Comparison of ENCODE assay signal across 9 cellular contexts in genomic region chr1:196309386-196309785, GRCh38.
DNase-seq lines count a peak whose midpoint lies in the region; ATAC-seq lines count a peak whose summit lies in the region.
"Had no signal": no experiment of that assay in that cellular context is flagged by ENCODE, and none has a peak within 500 bp of the region (broad histone marks: within the 10 kb centered on the region; RNA-seq: fewer than 3 reads in every experiment).

No MANE protein-coding gene starts in this region.

- POLR2A ChIA-PET in activated CD4-positive, alpha-beta memory T cell treated with anti-CD3 and anti-CD28 coated beads for 36 hours (lab: Charles Lee), result no interaction called here
- POLR2A ChIA-PET in activated CD4-positive, alpha-beta memory T cell treated with anti-CD3 and anti-CD28 coated beads, Interleukin-2, amount 10 ng/mL, durations not matched to agents 7 days and 5 days (lab: Charles Lee), result no interaction called here

- H3K9me3 ChIP-seq in SK-N-MC (ENCODE audit: low read depth, low read length), result peaks cover 8% of the 10 kb centered on the region

- H3K27ac Mint-ChIP-seq in activated CD4-positive, alpha-beta memory T cell treated with anti-CD3 and anti-CD28 coated beads for 36 hours, result no peak overlapping the region
- no peak overlapping the region for H3K27ac Mint-ChIP-seq in activated CD4-positive, alpha-beta memory T cell treated with anti-CD3 and anti-CD28 coated beads, Interleukin-2, amount 10 ng/mL, durations not matched to agents 7 days and 5 days
- H3K27ac Mint-ChIP-seq: activated naive CD4-positive, alpha-beta T cell treated with anti-CD3 and anti-CD28 coated beads, Interleukin-2, amount 50 U/mL, for 24 hours had no signal

- H3K27ac ChIP-seq in SK-N-MC, result no peak overlapping the region

- no peak overlapping the region for H3K4me3 Mint-ChIP-seq in activated CD4-positive, alpha-beta memory T cell treated with anti-CD3 and anti-CD28 coated beads for 36 hours
- H3K4me3 Mint-ChIP-seq in activated CD4-positive, alpha-beta memory T cell treated with anti-CD3 and anti-CD28 coated beads, Interleukin-2, amount 10 ng/mL, durations not matched to agents 7 days and 5 days, result no peak overlapping the region
- H3K4me3 Mint-ChIP-seq: activated naive CD4-positive, alpha-beta T cell treated with anti-CD3 and anti-CD28 coated beads, Interleukin-2, amount 50 U/mL, for 24 hours had no signal

- no peaks in the 10 kb centered on the region for H3K36me3 Mint-ChIP-seq in activated CD4-positive, alpha-beta memory T cell treated with anti-CD3 and anti-CD28 coated beads for 36 hours
- H3K36me3 Mint-ChIP-seq in activated CD4-positive, alpha-beta memory T cell treated with anti-CD3 and anti-CD28 coated beads, Interleukin-2, amount 10 ng/mL, durations not matched to agents 7 days and 5 days (ENCODE audit: low read depth), result no peaks in the 10 kb centered on the region
- H3K36me3 Mint-ChIP-seq: activated naive CD4-positive, alpha-beta T cell treated with anti-CD3 and anti-CD28 coated beads, Interleukin-2, amount 50 U/mL, for 24 hours had no signal

- no peak overlapping the region for H3K4me3 ChIP-seq in SK-N-MC

- H3K4me1 Mint-ChIP-seq in activated CD4-positive, alpha-beta memory T cell treated with anti-CD3 and anti-CD28 coated beads for 36 hours (ENCODE audit: low read depth), result no peaks in the 10 kb centered on the region
- no peaks in the 10 kb centered on the region for H3K4me1 Mint-ChIP-seq in activated CD4-positive, alpha-beta memory T cell treated with anti-CD3 and anti-CD28 coated beads, Interleukin-2, amount 10 ng/mL, durations not matched to agents 7 days and 5 days
- H3K4me1 Mint-ChIP-seq: activated naive CD4-positive, alpha-beta T cell treated with anti-CD3 and anti-CD28 coated beads, Interleukin-2, amount 50 U/mL, for 24 hours had no signal

- DNase-seq in GM04503 (ENCODE audit: low read depth), result peak; percentile 4
- peak; percentile 39 for DNase-seq in HT1080 (ENCODE audit: low read depth)
- DNase-seq in SK-N-MC (ENCODE audit: low read depth, low spot score), result peak; percentile 61
- DNase-seq in left lobe of liver (ENCODE audit: low spot score), result no peak
- DNase-seq in activated CD4-positive, alpha-beta memory T cell treated with anti-CD3 and anti-CD28 coated beads for 36 hours, result no peak
- no peak for DNase-seq in iPS-NIHi11 (ENCODE audit: low spot score)
- DNase-seq in activated CD4-positive, alpha-beta memory T cell treated with anti-CD3 and anti-CD28 coated beads, Interleukin-2, amount 10 ng/mL, durations not matched to agents 7 days and 5 days, result no peak
- no peak for DNase-seq in ureter (ENCODE audit: low spot score)

- no peaks in the 10 kb centered on the region for H3K36me3 ChIP-seq in SK-N-MC (ENCODE audit: insufficient read depth, low read length)

- ATAC-seq in left lobe of liver, result peak; percentile 57

- CTCF ChIA-PET in activated CD4-positive, alpha-beta memory T cell treated with anti-CD3 and anti-CD28 coated beads for 36 hours (lab: Charles Lee), result interaction anchor here (0.8 to 0.9 kb wide), 2 partner anchors 159 to 161 kb away, joined by 3 read pairs; no protein-coding TSS in a partner anchor
- CTCF ChIA-PET in activated CD4-positive, alpha-beta memory T cell treated with anti-CD3 and anti-CD28 coated beads, Interleukin-2, amount 10 ng/mL, durations not matched to agents 7 days and 5 days (lab: Charles Lee), result interaction anchor here (1.0 kb wide), 1 partner anchor 161 kb away, joined by 4 read pairs; no protein-coding TSS in a partner anchor

- no peaks in the 10 kb centered on the region for H3K27me3 Mint-ChIP-seq in activated CD4-positive, alpha-beta memory T cell treated with anti-CD3 and anti-CD28 coated beads for 36 hours
- no peaks in the 10 kb centered on the region for H3K27me3 Mint-ChIP-seq in activated CD4-positive, alpha-beta memory T cell treated with anti-CD3 and anti-CD28 coated beads, Interleukin-2, amount 10 ng/mL, durations not matched to agents 7 days and 5 days
- H3K27me3 Mint-ChIP-seq: activated naive CD4-positive, alpha-beta T cell treated with anti-CD3 and anti-CD28 coated beads, Interleukin-2, amount 50 U/mL, for 24 hours had no signal

- intact Hi-C loops in activated CD4-positive, alpha-beta memory T cell treated with anti-CD3 and anti-CD28 coated beads for 36 hours (cut with micrococcal nuclease), result no loop called here

- no peak overlapping the region for H3K9ac ChIP-seq in SK-N-MC (ENCODE audit: insufficient read length)

- H3K9me3 Mint-ChIP-seq in activated CD4-positive, alpha-beta memory T cell treated with anti-CD3 and anti-CD28 coated beads for 36 hours, result no peaks in the 10 kb centered on the region
- H3K9me3 Mint-ChIP-seq in activated CD4-positive, alpha-beta memory T cell treated with anti-CD3 and anti-CD28 coated beads, Interleukin-2, amount 10 ng/mL, durations not matched to agents 7 days and 5 days, result no peaks in the 10 kb centered on the region

Comparison
In these comparisons a context has a peak if more than half of its experiments do, and no peak if none do; other contexts are left out.
1. DNase-seq: peak in GM04503 (single experiment), HT1080 (single experiment) and SK-N-MC (single experiment); none in left lobe of liver (single experiment), activated CD4-positive, alpha-beta memory T cell treated with anti-CD3 and anti-CD28 coated beads for 36 hours (single experiment), iPS-NIHi11 (single experiment), activated CD4-positive, alpha-beta memory T cell treated with anti-CD3 and anti-CD28 coated beads, Interleukin-2, amount 10 ng/mL, durations not matched to agents 7 days and 5 days (single experiment) and ureter (single experiment).